ENCODE assay signal across 11 cellular contexts in genomic region chr7:96287168-96287567, GRCh38. TPM values are rescaled to one million over a fixed set of nuclear protein-coding genes. Genes with fewer than 3 reads are reported as not detected.
A peak's percentile ranks its signal among the peaks of the same experiment; 100 is the strongest.
DNase-seq lines count a peak whose midpoint lies in the region; ATAC-seq and TF ChIP-seq lines count a peak whose summit lies in the region.
"Had no signal": no experiment of that assay in that cellular context is flagged by ENCODE, and none has a peak within 500 bp of the region (broad histone marks: within the 10 kb centered on the region; RNA-seq: fewer than 3 reads in every experiment).

No MANE protein-coding gene starts in this region.

- H3K36me3 Mint-ChIP-seq in activated CD8-positive, alpha-beta T cell treated with anti-CD3 and anti-CD28 coated beads, Interleukin-2, amount 10 ng/mL, durations not matched to agents 7 days and 5 days (ENCODE audit: low read depth): peaks cover 37% of the 10 kb centered on the region
- peaks cover 38% of the 10 kb centered on the region for H3K36me3 Mint-ChIP-seq in activated CD8-positive, alpha-beta T cell treated with anti-CD3 and anti-CD28 coated beads for 36 hours (ENCODE audit: low read depth)
- no peaks in the 10 kb centered on the region for H3K36me3 Mint-ChIP-seq in stimulated activated effector memory CD8-positive, alpha-beta T cell treated with anti-CD3 and anti-CD28 coated beads, Interleukin-12 subunit alpha, Interleukin-12 subunit beta, amount 100 ng/mL, for 72 hours

- H3K27me3 Mint-ChIP-seq in activated CD8-positive, alpha-beta T cell treated with anti-CD3 and anti-CD28 coated beads, Interleukin-2, amount 10 ng/mL, durations not matched to agents 7 days and 5 days (ENCODE audit: low read depth): no peaks in the 10 kb centered on the region
- no peaks in the 10 kb centered on the region for H3K27me3 Mint-ChIP-seq in activated CD8-positive, alpha-beta T cell treated with anti-CD3 and anti-CD28 coated beads for 36 hours

- DNase-seq in activated CD8-positive, alpha-beta T cell treated with anti-CD3 and anti-CD28 coated beads, Interleukin-2, amount 10 ng/mL, durations not matched to agents 7 days and 5 days: no peak
- DNase-seq in activated CD8-positive, alpha-beta T cell treated with anti-CD3 and anti-CD28 coated beads for 36 hours: no peak
- DNase-seq in SKM-1 (lab: John Stamatoyannopoulos, UW; ENCODE audit: unreplicated experiment): peak; percentile 24
- no peak for DNase-seq in stimulated activated effector memory CD8-positive, alpha-beta T cell treated with anti-CD3 and anti-CD28 coated beads, Interleukin-12 subunit alpha, Interleukin-12 subunit beta, amount 100 ng/mL, for 72 hours (ENCODE audit: low spot score in 2 of 2)
- no peak for DNase-seq in stimulated activated CD4-positive, alpha-beta T cell treated with anti-CD3 and anti-CD28 coated beads, Interleukin-2, amount 100 ng/mL, for 48 hours
- DNase-seq in NCI-H526 treated with DMSO at 0.1 percent for 48 hours (lab: John Stamatoyannopoulos, UW): no peak
- no peak for DNase-seq in NCI-H2196 treated with DMSO at 0.1 percent for 48 hours (lab: John Stamatoyannopoulos, UW; ENCODE audit: unreplicated experiment)
- DNase-seq: H7, pancreas, trophoblast cell had no signal

- H3K27ac Mint-ChIP-seq in activated CD8-positive, alpha-beta T cell treated with anti-CD3 and anti-CD28 coated beads, Interleukin-2, amount 10 ng/mL, durations not matched to agents 7 days and 5 days: peak overlapping the region; percentile 3
- no peak overlapping the region for H3K27ac Mint-ChIP-seq in activated CD8-positive, alpha-beta T cell treated with anti-CD3 and anti-CD28 coated beads for 36 hours
- H3K27ac Mint-ChIP-seq in stimulated activated effector memory CD8-positive, alpha-beta T cell treated with anti-CD3 and anti-CD28 coated beads, Interleukin-12 subunit alpha, Interleukin-12 subunit beta, amount 100 ng/mL, for 72 hours: peak overlapping the region; percentile 63

- CTCF ChIA-PET in activated CD8-positive, alpha-beta T cell treated with anti-CD3 and anti-CD28 coated beads, Interleukin-2, amount 10 ng/mL, durations not matched to agents 7 days and 5 days (lab: Charles Lee): no interaction called here
- CTCF ChIA-PET in activated CD8-positive, alpha-beta T cell treated with anti-CD3 and anti-CD28 coated beads for 36 hours (lab: Charles Lee): interaction anchor here (0.9 to 2.3 kb wide), 2 partner anchors 18 to 22 kb away, joined by 3 to 6 read pairs; no protein-coding TSS in a partner anchor

- no peak overlapping the region for H3K4me3 Mint-ChIP-seq in activated CD8-positive, alpha-beta T cell treated with anti-CD3 and anti-CD28 coated beads, Interleukin-2, amount 10 ng/mL, durations not matched to agents 7 days and 5 days
- no peak overlapping the region for H3K4me3 Mint-ChIP-seq in activated CD8-positive, alpha-beta T cell treated with anti-CD3 and anti-CD28 coated beads for 36 hours
- no peak overlapping the region for H3K4me3 Mint-ChIP-seq in stimulated activated effector memory CD8-positive, alpha-beta T cell treated with anti-CD3 and anti-CD28 coated beads, Interleukin-12 subunit alpha, Interleukin-12 subunit beta, amount 100 ng/mL, for 72 hours

- intact Hi-C loops in activated CD8-positive, alpha-beta T cell treated with anti-CD3 and anti-CD28 coated beads for 36 hours (cut with micrococcal nuclease): no loop called here

- ATAC-seq in activated CD8-positive, alpha-beta T cell treated with anti-CD3 and anti-CD28 coated beads, Interleukin-2, amount 10 ng/mL, durations not matched to agents 7 days and 5 days: no peak
- ATAC-seq in activated CD8-positive, alpha-beta T cell treated with anti-CD3 and anti-CD28 coated beads for 36 hours: no peak
- peak; percentile 37 for ATAC-seq in HG02852 (IDR thresholded peaks at IDR 0.05; ENCODE audit: unreplicated experiment)
- no peak for ATAC-seq in stimulated activated effector memory CD8-positive, alpha-beta T cell treated with anti-CD3 and anti-CD28 coated beads, Interleukin-12 subunit alpha, Interleukin-12 subunit beta, amount 100 ng/mL, for 72 hours
- ATAC-seq: pancreas had no signal

- peaks cover 34% of the 10 kb centered on the region for H3K4me1 Mint-ChIP-seq in activated CD8-positive, alpha-beta T cell treated with anti-CD3 and anti-CD28 coated beads, Interleukin-2, amount 10 ng/mL, durations not matched to agents 7 days and 5 days (ENCODE audit: low read depth)
- H3K4me1 Mint-ChIP-seq in activated CD8-positive, alpha-beta T cell treated with anti-CD3 and anti-CD28 coated beads for 36 hours (ENCODE audit: low read depth): peaks cover 39% of the 10 kb centered on the region
- peaks cover 54% of the 10 kb centered on the region for H3K4me1 Mint-ChIP-seq in stimulated activated effector memory CD8-positive, alpha-beta T cell treated with anti-CD3 and anti-CD28 coated beads, Interleukin-12 subunit alpha, Interleukin-12 subunit beta, amount 100 ng/mL, for 72 hours

- no peak for TF ChIP-seq CTCF in activated CD8-positive, alpha-beta T cell treated with anti-CD3 and anti-CD28 coated beads for 36 hours (IDR thresholded peaks at IDR 0.05)

- H3K9me3 Mint-ChIP-seq in activated CD8-positive, alpha-beta T cell treated with anti-CD3 and anti-CD28 coated beads, Interleukin-2, amount 10 ng/mL, durations not matched to agents 7 days and 5 days (ENCODE audit: insufficient read depth): no peaks in the 10 kb centered on the region
- peaks cover 18% of the 10 kb centered on the region for H3K9me3 Mint-ChIP-seq in activated CD8-positive, alpha-beta T cell treated with anti-CD3 and anti-CD28 coated beads for 36 hours
- no peaks in the 10 kb centered on the region for H3K9me3 Mint-ChIP-seq in stimulated activated effector memory CD8-positive, alpha-beta T cell treated with anti-CD3 and anti-CD28 coated beads, Interleukin-12 subunit alpha, Interleukin-12 subunit beta, amount 100 ng/mL, for 72 hours

- POLR2A ChIA-PET in activated CD8-positive, alpha-beta T cell treated with anti-CD3 and anti-CD28 coated beads, Interleukin-2, amount 10 ng/mL, durations not matched to agents 7 days and 5 days (lab: Charles Lee): interaction anchor here (1.0 kb wide), 1 partner anchor 11 kb away, joined by 3 read pairs; no protein-coding TSS in a partner anchor
- POLR2A ChIA-PET in activated CD8-positive, alpha-beta T cell treated with anti-CD3 and anti-CD28 coated beads for 36 hours (lab: Charles Lee): no interaction called here

RNA-seq across cellular contexts. Expression of gene SLC25A13, which starts 34.7 kb away (rescaled TPM):
- total RNA-seq in activated CD8-positive, alpha-beta T cell treated with anti-CD3 and anti-CD28 coated beads, Interleukin-2, amount 10 ng/mL, durations not matched to agents 7 days and 5 days: 10 to 100 TPM in 1 of 2 experiments, 1 to 10 TPM in 1; 8.9 to 12.0 TPM
- total RNA-seq in activated CD8-positive, alpha-beta T cell treated with anti-CD3 and anti-CD28 coated beads for 36 hours: 1 to 10 TPM; 7.3 to 9.0 TPM
